Comparison of ENCODE assay signal across 8 cellular contexts in the genomic region with DNA sequence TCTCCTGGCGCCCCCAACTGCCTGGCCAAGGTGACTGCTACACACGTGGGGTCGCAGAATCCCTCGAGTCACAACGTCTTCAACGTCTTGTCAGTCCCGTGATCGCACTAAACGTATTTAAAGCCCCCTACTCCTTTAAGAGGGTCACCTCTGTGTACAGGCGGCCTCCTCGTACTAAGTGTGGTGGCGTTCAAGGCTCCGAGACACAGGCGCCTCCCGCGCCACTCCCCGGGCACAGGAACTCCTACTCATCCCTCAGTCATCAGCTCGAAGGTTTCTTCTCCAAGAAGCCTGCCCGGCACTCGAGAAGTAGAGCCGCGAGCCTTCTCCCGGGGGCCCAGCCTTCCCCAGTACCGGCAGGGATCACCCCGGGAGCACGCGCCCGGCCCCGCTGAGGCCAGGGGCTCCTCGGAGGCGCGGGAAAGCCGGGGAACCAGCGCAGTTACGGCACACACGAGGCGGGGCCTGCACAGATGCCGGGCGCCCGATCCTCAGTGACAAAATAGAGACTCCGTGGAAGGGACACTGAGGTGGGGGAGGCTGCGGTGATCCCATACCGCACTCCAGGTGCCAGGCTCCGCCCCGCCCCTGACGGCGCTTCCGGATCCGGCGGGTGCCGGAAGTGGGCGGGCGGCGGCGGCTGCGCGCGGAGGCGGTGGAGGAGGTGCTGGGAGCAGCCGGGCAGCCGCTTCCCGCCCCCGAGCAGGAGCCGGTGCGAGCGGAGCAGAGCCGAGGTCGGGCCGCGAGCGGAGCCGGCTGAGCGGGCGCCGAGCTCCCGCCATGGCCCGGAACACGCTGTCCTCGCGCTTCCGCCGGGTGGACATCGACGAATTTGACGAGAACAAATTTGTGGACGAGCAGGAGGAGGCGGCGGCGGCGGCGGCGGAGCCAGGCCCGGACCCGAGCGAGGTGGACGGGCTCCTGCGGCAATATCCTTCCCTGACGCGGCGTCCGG. TPM values are rescaled to one million over a fixed set of nuclear protein-coding genes. Genes with fewer than 3 reads are reported as not detected.
A peak's percentile ranks its signal among the peaks of the same experiment; 100 is the strongest.
DNase-seq lines count a peak whose midpoint lies in the region; ATAC-seq, FAIRE-seq and TF ChIP-seq lines count a peak whose summit lies in the region.

No MANE protein-coding gene starts in this region.

- peak overlapping the region; percentile 95 to 97 for H3K9ac ChIP-seq in duodenal mucosa (ENCODE audit: low read depth in 1 of 2, low read length in 2 of 2)

- H3K4me3 ChIP-seq in duodenal mucosa (ENCODE audit: low read depth in 1 of 2, low read length in 2 of 2) (peak overlapping the region; percentile 80 to 96), lower lobe of right lung (peak overlapping the region; percentile 100)

- peaks cover 13% of the 10 kb centered on the region in 2 donors for H3K36me3 Mint-ChIP-seq in CD14-positive monocyte
- peaks cover 44% of the 10 kb centered on the region for H3K36me3 Mint-ChIP-seq in activated CD4-positive, alpha-beta memory T cell treated with anti-CD3 and anti-CD28 coated beads, Interleukin-2, amount 10 ng/mL, durations not matched to agents 7 days and 5 days (ENCODE audit: low read depth)

- H3K4me1 ChIP-seq in duodenal mucosa (ENCODE audit: control insufficient read depth in 1 of 2, insufficient read depth in 2 of 2, low read length in 2 of 2) (peaks cover 33 to 48% of the 10 kb centered on the region in 2 donors), lower lobe of right lung (peaks cover 52% of the 10 kb centered on the region)

- peak; percentile 76 for FAIRE-seq in GM19239 (lab: Jason Lieb, UNC)

- peaks cover 0 to 1% (median 0%) of the 10 kb centered on the region in 3 donors for H3K27me3 Mint-ChIP-seq in CD14-positive monocyte (ENCODE audit: low read depth in 3 of 3)
- H3K27me3 Mint-ChIP-seq in activated CD4-positive, alpha-beta memory T cell treated with anti-CD3 and anti-CD28 coated beads, Interleukin-2, amount 10 ng/mL, durations not matched to agents 7 days and 5 days, result no peaks in the 10 kb centered on the region

- peaks cover 49% of the 10 kb centered on the region for H3K4me1 Mint-ChIP-seq in CD14-positive monocyte
- H3K4me1 Mint-ChIP-seq in activated CD4-positive, alpha-beta memory T cell treated with anti-CD3 and anti-CD28 coated beads, Interleukin-2, amount 10 ng/mL, durations not matched to agents 7 days and 5 days, result peaks cover 54% of the 10 kb centered on the region

- CTCF ChIA-PET in activated CD4-positive, alpha-beta memory T cell treated with anti-CD3 and anti-CD28 coated beads, Interleukin-2, amount 10 ng/mL, durations not matched to agents 7 days and 5 days (lab: Charles Lee), result interaction anchor here (1.6 to 1.9 kb wide), 2 partner anchors 16 to 73 kb away, joined by 4 to 16 read pairs; a partner anchor contains a TSS

- ATAC-seq in HG03439 (IDR thresholded peaks at IDR 0.05; ENCODE audit: unreplicated experiment), result peak; percentile 56
- ATAC-seq in lower lobe of right lung, result peak; percentile 95 to 96

- H3K36me3 ChIP-seq in duodenal mucosa (ENCODE audit: control insufficient read depth in 1 of 2, insufficient read depth in 2 of 2, low read length in 2 of 2) (peaks cover 7 to 10% of the 10 kb centered on the region in 2 donors), lower lobe of right lung (peaks cover 7% of the 10 kb centered on the region)

- TF ChIP-seq CTCF in CD14-positive monocyte (IDR thresholded peaks at IDR 0.05), result no peak
- TF ChIP-seq CTCF in lower lobe of right lung (IDR thresholded peaks at IDR 0.05), result no peak

- POLR2A ChIA-PET in activated CD4-positive, alpha-beta memory T cell treated with anti-CD3 and anti-CD28 coated beads, Interleukin-2, amount 10 ng/mL, durations not matched to agents 7 days and 5 days (lab: Charles Lee), result interaction anchor here (0.7 to 7.9 kb wide), 14 partner anchors 8 to 373 kb away, joined by 3 to 210 read pairs (median 6); a partner anchor contains a TSS

- peak overlapping the region; percentile 84 to 92 for H3K4me3 Mint-ChIP-seq in CD14-positive monocyte
- H3K4me3 Mint-ChIP-seq in activated CD4-positive, alpha-beta memory T cell treated with anti-CD3 and anti-CD28 coated beads, Interleukin-2, amount 10 ng/mL, durations not matched to agents 7 days and 5 days, result peak overlapping the region; percentile 88

- peak overlapping the region; percentile 91 to 97 (median 95) for H3K27ac Mint-ChIP-seq in CD14-positive monocyte
- H3K27ac Mint-ChIP-seq in activated CD4-positive, alpha-beta memory T cell treated with anti-CD3 and anti-CD28 coated beads, Interleukin-2, amount 10 ng/mL, durations not matched to agents 7 days and 5 days, result peak overlapping the region; percentile 100

- H3K27me3 ChIP-seq in duodenal mucosa (ENCODE audit: control insufficient read depth in 1 of 2, insufficient read depth in 2 of 2, low read length in 2 of 2) (no peaks in the 10 kb centered on the region), lower lobe of right lung (ENCODE audit: low read depth) (no peaks in the 10 kb centered on the region)

- no peaks in the 10 kb centered on the region for H3K9me3 ChIP-seq in duodenal mucosa (ENCODE audit: control insufficient read depth in 1 of 2, low read length in 2 of 2)
- no peaks in the 10 kb centered on the region for H3K9me3 ChIP-seq in lower lobe of right lung

- intact Hi-C loops in CD14-positive monocyte (cut with micrococcal nuclease), result loop anchor here in 1 of 2 donors (10.0 kb wide), 1 partner anchor 276 kb away; a partner anchor contains a TSS
- intact Hi-C loops in lower lobe of right lung (cut with DNase I), result no loop called here

- H3K9me3 Mint-ChIP-seq in CD14-positive monocyte, result peaks cover 0 to 2% (median 0%) of the 10 kb centered on the region in 7 donors
- no peaks in the 10 kb centered on the region for H3K9me3 Mint-ChIP-seq in activated CD4-positive, alpha-beta memory T cell treated with anti-CD3 and anti-CD28 coated beads, Interleukin-2, amount 10 ng/mL, durations not matched to agents 7 days and 5 days

- DNase-seq in CD14-positive monocyte (ENCODE audit: low spot score) (peak; percentile 77), GM19239 (ENCODE audit: insufficient read length, low spot score) (peak; percentile 85), NCI-H748 (lab: John Stamatoyannopoulos, UW; ENCODE audit: unreplicated experiment) (peak; percentile 89), lower lobe of right lung (peak; percentile 91)
- DNase-seq in activated CD4-positive, alpha-beta memory T cell treated with anti-CD3 and anti-CD28 coated beads, Interleukin-2, amount 10 ng/mL, durations not matched to agents 7 days and 5 days, result peak; percentile 90
- peak; percentile 74 to 89 (median 77) for DNase-seq in stimulated activated CD4-positive, alpha-beta T cell treated with anti-CD3 and anti-CD28 coated beads, TNF-alpha, amount 100 ng/mL, for 1 hour (ENCODE audit: low read depth in 3 of 3, low spot score in 1 of 3)

- H3K27ac ChIP-seq in duodenal mucosa (ENCODE audit: low read depth, low read length) (peak overlapping the region; percentile 91), lower lobe of right lung (peak overlapping the region; percentile 95)

RNA-seq across cellular contexts. Expression of a gene that starts 6.9 kb away (rescaled TPM):
- 10 to 100 TPM; 16.0 to 20.7 TPM for polyA plus RNA-seq in CD14-positive monocyte
- total RNA-seq in activated CD4-positive, alpha-beta memory T cell treated with anti-CD3 and anti-CD28 coated beads, Interleukin-2, amount 10 ng/mL, durations not matched to agents 7 days and 5 days, result 10 to 100 TPM; 76.6 to 79.4 TPM
- total RNA-seq in lower lobe of right lung, result 33.2 TPM

RNA-seq across cellular contexts. Expression of a gene that starts 7.0 kb away (rescaled TPM):
- polyA plus RNA-seq in CD14-positive monocyte, result 100 to 1,000 TPM; 660 to 828 TPM
- total RNA-seq in activated CD4-positive, alpha-beta memory T cell treated with anti-CD3 and anti-CD28 coated beads, Interleukin-2, amount 10 ng/mL, durations not matched to agents 7 days and 5 days, result 1,000 to 10,000 TPM; 1,297 to 1,317 TPM
- 812 TPM for total RNA-seq in lower lobe of right lung

RNA-seq across cellular contexts. Expression of a gene that starts 15.5 kb away (rescaled TPM):
- not detected for polyA plus RNA-seq in CD14-positive monocyte
- total RNA-seq in activated CD4-positive, alpha-beta memory T cell treated with anti-CD3 and anti-CD28 coated beads, Interleukin-2, amount 10 ng/mL, durations not matched to agents 7 days and 5 days, result not detected
- total RNA-seq in lower lobe of right lung, result 6.6 TPM

Comparison
In these comparisons a context has a peak if more than half of its experiments do, and no peak if none do; other contexts are left out.
1. Peak in every context shown above with its lines: DNase-seq, ATAC-seq, H3K4me3 ChIP-seq and H3K27ac ChIP-seq.